ENCODE assay signal across 12 cellular contexts in the genomic region with DNA sequence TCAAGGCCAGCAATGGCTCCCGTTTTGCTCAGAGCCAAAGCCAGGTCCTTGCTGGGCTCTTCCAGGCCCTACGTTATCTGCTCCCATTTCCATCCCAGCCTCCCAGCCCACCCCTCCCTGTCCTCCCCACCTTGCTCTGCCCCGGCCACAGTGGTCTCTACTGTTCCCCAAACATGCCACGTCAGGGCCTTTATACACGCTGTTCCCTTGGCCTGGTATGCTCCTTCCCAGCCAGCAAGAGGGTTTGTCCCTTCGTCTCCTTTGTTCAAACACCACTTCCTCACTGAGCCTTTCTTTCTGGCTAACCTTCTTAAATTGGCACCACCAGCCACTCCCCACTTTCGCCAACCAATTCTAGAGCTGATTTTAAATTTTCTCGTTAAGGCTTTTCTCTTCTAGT. TPM values are rescaled to one million over a fixed set of nuclear protein-coding genes. Genes with fewer than 3 reads are reported as not detected.
A peak's percentile ranks its signal among the peaks of the same experiment; 100 is the strongest.
DNase-seq lines count a peak whose midpoint lies in the region; ATAC-seq and TF ChIP-seq lines count a peak whose summit lies in the region.
"Had no signal": no experiment of that assay in that cellular context is flagged by ENCODE, and none has a peak within 500 bp of the region (broad histone marks: within the 10 kb centered on the region; RNA-seq: fewer than 3 reads in every experiment).

No MANE protein-coding gene starts in this region.

- no peak for DNase-seq in CD4-positive, alpha-beta memory T cell
- DNase-seq in RWPE1 (ENCODE audit: low spot score) (no peak), osteocyte (ENCODE audit: extremely low spot score, unreplicated experiment) (no peak), DMS79 treated with DMSO at 0.1 percent for 48 hours (lab: John Stamatoyannopoulos, UW) (no peak)
- DNase-seq in effector memory CD8-positive, alpha-beta T cell, result no peak
- DNase-seq: MM.1S, mucosa of descending colon, NCI-H69 had no signal

- CTCF ChIA-PET in CD4-positive, alpha-beta memory T cell (lab: Charles Lee; ENCODE audit: partially characterized antibody), result interaction anchor here (1.0 to 10.6 kb wide), 5 partner anchors 10 to 101 kb away, joined by 3 to 128 read pairs (median 12); a partner anchor contains a TSS
- CTCF ChIA-PET in RWPE1 (lab: Yijun Ruan, JAX), result interaction anchor here (1.4 kb wide), 1 partner anchor 34 kb away, joined by 3 read pairs; a partner anchor contains a TSS

- no peaks in the 10 kb centered on the region for H3K9me3 ChIP-seq in CD4-positive, alpha-beta memory T cell (ENCODE audit: control insufficient read depth in 1 of 2, low read length in 2 of 2)
- H3K9me3 ChIP-seq: mucosa of descending colon, SK-N-SH had no signal

- intact Hi-C loops in CD4-positive, alpha-beta memory T cell (cut with micrococcal nuclease), result no loop called here

- POLR2A ChIA-PET in CD4-positive, alpha-beta memory T cell (lab: Charles Lee; ENCODE audit: partially characterized antibody), result interaction anchor here (0.6 to 15.3 kb wide), 5 partner anchors 7 to 137 kb away, joined by 3 to 377 read pairs (median 21); a partner anchor contains a TSS
- POLR2A ChIA-PET in RWPE1 (lab: Yijun Ruan, JAX; ENCODE audit: low non-redundant PET), result no interaction called here

- no peak for TF ChIP-seq POLR2A in GM18505 (IDR thresholded peaks at IDR 0.05; ENCODE audit: borderline replicate concordance, extremely low read depth, insufficient read depth, insufficient read length)

- peaks cover 90% of the 10 kb centered on the region for H3K4me1 ChIP-seq in CD4-positive, alpha-beta memory T cell (ENCODE audit: insufficient read depth, low read length)

- TF ChIP-seq CTCF in RWPE1 (conservative IDR thresholded peaks at IDR 0.05; ENCODE audit: low read depth), result no peak
- no peak for TF ChIP-seq CTCF in osteocyte (IDR thresholded peaks at IDR 0.05)

- peaks cover 50 to 87% (median 72%) of the 10 kb centered on the region in 4 donors for H3K4me1 Mint-ChIP-seq in CD4-positive, alpha-beta memory T cell
- H3K4me1 Mint-ChIP-seq in effector memory CD8-positive, alpha-beta T cell (ENCODE audit: low read depth in 2 of 2), result peaks cover 63 to 73% of the 10 kb centered on the region in 2 donors
- H3K4me1 Mint-ChIP-seq in osteocyte (ENCODE audit: unreplicated experiment), result peaks cover 69% of the 10 kb centered on the region

- ATAC-seq in effector memory CD8-positive, alpha-beta T cell (replicated peaks), result no peak
- ATAC-seq in HG03175 (IDR thresholded peaks at IDR 0.05; ENCODE audit: unreplicated experiment) (no peak), GM18505 (IDR thresholded peaks at IDR 0.05; ENCODE audit: unreplicated experiment) (no peak), HG03280 (IDR thresholded peaks at IDR 0.05; ENCODE audit: unreplicated experiment) (no peak)
- ATAC-seq: mucosa of descending colon had no signal

- no peaks in the 10 kb centered on the region for H3K9me3 Mint-ChIP-seq in CD4-positive, alpha-beta memory T cell
- H3K9me3 Mint-ChIP-seq in effector memory CD8-positive, alpha-beta T cell, result no peaks in the 10 kb centered on the region
- H3K9me3 Mint-ChIP-seq in osteocyte (ENCODE audit: unreplicated experiment), result no peaks in the 10 kb centered on the region

- H3K4me3 ChIP-seq in CD4-positive, alpha-beta memory T cell (ENCODE audit: low read length in 2 of 2), result no peak overlapping the region
- H3K4me3 ChIP-seq: mucosa of descending colon had no signal

- H3K36me3 Mint-ChIP-seq in CD4-positive, alpha-beta memory T cell, result peaks cover 20 to 61% of the 10 kb centered on the region in 2 donors
- H3K36me3 Mint-ChIP-seq in effector memory CD8-positive, alpha-beta T cell (ENCODE audit: insufficient read depth), result peaks cover 57% of the 10 kb centered on the region
- peaks cover 14% of the 10 kb centered on the region for H3K36me3 Mint-ChIP-seq in osteocyte (ENCODE audit: unreplicated experiment)

- no peaks in the 10 kb centered on the region for H3K27me3 ChIP-seq in CD4-positive, alpha-beta memory T cell (ENCODE audit: insufficient read depth, low read length)

- H3K36me3 ChIP-seq in CD4-positive, alpha-beta memory T cell (ENCODE audit: insufficient read depth, low read length), result peaks cover 14% of the 10 kb centered on the region

- H3K4me3 Mint-ChIP-seq in CD4-positive, alpha-beta memory T cell, result peak overlapping the region in 7 of 8 donors; percentile 57 to 79 (median 69)
- peak overlapping the region; percentile 88 to 91 for H3K4me3 Mint-ChIP-seq in effector memory CD8-positive, alpha-beta T cell
- H3K4me3 Mint-ChIP-seq in osteocyte (ENCODE audit: unreplicated experiment), result peak overlapping the region; percentile 94

- peak overlapping the region; percentile 92 to 99 (median 98) for H3K27ac Mint-ChIP-seq in CD4-positive, alpha-beta memory T cell
- peak overlapping the region; percentile 95 for H3K27ac Mint-ChIP-seq in effector memory CD8-positive, alpha-beta T cell
- H3K27ac Mint-ChIP-seq in osteocyte (ENCODE audit: unreplicated experiment), result peak overlapping the region; percentile 98

- H3K27ac ChIP-seq in CD4-positive, alpha-beta memory T cell (ENCODE audit: low read depth, low read length), result peak overlapping the region; percentile 67
- peak overlapping the region; percentile 4; the same call in 1 of the 2 replicates for H3K27ac ChIP-seq in RWPE1

- no peaks in the 10 kb centered on the region for H3K27me3 Mint-ChIP-seq in CD4-positive, alpha-beta memory T cell
- H3K27me3 Mint-ChIP-seq in effector memory CD8-positive, alpha-beta T cell, result no peaks in the 10 kb centered on the region
- no peaks in the 10 kb centered on the region for H3K27me3 Mint-ChIP-seq in osteocyte (ENCODE audit: unreplicated experiment)

RNA-seq across cellular contexts. Expression of a gene that starts 9.8 kb away (rescaled TPM):
- 10 to 100 TPM; 43.4 to 48.6 TPM for total RNA-seq in CD4-positive, alpha-beta memory T cell
- 10 to 100 TPM in 1 of 2 donors, 1 to 10 TPM in 1; 8.7 to 51.5 TPM for polyA plus RNA-seq in CD4-positive, alpha-beta memory T cell
- 19.3 and 20.4 TPM in 2 replicates for total RNA-seq in osteocyte

RNA-seq across cellular contexts. Expression of a gene that starts 17.2 kb away (rescaled TPM):
- total RNA-seq in CD4-positive, alpha-beta memory T cell, result 100 to 1,000 TPM; 127 to 138 TPM
- polyA plus RNA-seq in CD4-positive, alpha-beta memory T cell, result 10 to 100 TPM; 35.4 to 63.6 TPM
- total RNA-seq in osteocyte, result 78.0 and 78.5 TPM in 2 replicates

RNA-seq across cellular contexts. Expression of a gene that starts 33.6 kb away (rescaled TPM):
- total RNA-seq in CD4-positive, alpha-beta memory T cell, result 10 to 100 TPM; 14.3 to 18.4 TPM
- 10 to 100 TPM; 23.2 to 27.1 TPM for polyA plus RNA-seq in CD4-positive, alpha-beta memory T cell
- 9.3 and 11.5 TPM in 2 replicates for total RNA-seq in osteocyte

RNA-seq across cellular contexts. Expression of a gene that starts 34.0 kb away (rescaled TPM):
- 100 to 1,000 TPM; 100 to 101 TPM for total RNA-seq in CD4-positive, alpha-beta memory T cell
- 10 to 100 TPM; 49.4 to 54.6 TPM for polyA plus RNA-seq in CD4-positive, alpha-beta memory T cell
- 58.7 and 65.1 TPM in 2 replicates for total RNA-seq in osteocyte

RNA-seq across cellular contexts. Expression of a gene that starts 52.8 kb away (rescaled TPM):
- total RNA-seq in CD4-positive, alpha-beta memory T cell, result 1 to 10 TPM; 2.5 to 2.6 TPM
- polyA plus RNA-seq in CD4-positive, alpha-beta memory T cell, result 1 to 10 TPM in 1 of 2 donors, under 1 TPM in 1; 0.09 to 1.8 TPM
- not detected in 2 replicates for total RNA-seq in osteocyte
